In genomic region chr16:66899945-66900688, GRCh38 we compare ENCODE assay signal across 6 cellular contexts. TPM values are rescaled to one million over a fixed set of nuclear protein-coding genes. Genes with fewer than 3 reads are reported as not detected.
DNase-seq lines count a peak whose midpoint lies in the region; ATAC-seq, FAIRE-seq and TF ChIP-seq lines count a peak whose summit lies in the region.

No MANE protein-coding gene starts in this region.

- peak; percentile 69 for TF ChIP-seq POLR2A in K562 (conservative IDR thresholded peaks at IDR 0.05)

- H4K20me1 ChIP-seq in K562 (replicated peaks; ENCODE audit: control insufficient read depth, insufficient read depth, low read length) = no peaks in the 10 kb centered on the region

- CTCF ChIA-PET in HEK293T (lab: Yijun Ruan, JAX) = interaction anchor here (0.9 to 2.2 kb wide), 3 partner anchors 10 to 160 kb away, joined by 3 to 10 read pairs (median 3); no protein-coding TSS in a partner anchor
- CTCF ChIA-PET in K562 (lab: Yijun Ruan, JAX; ENCODE audit: low intra/inter-chr PET ratio) = no interaction called here
- CTCF ChIA-PET in naive thymus-derived CD4-positive, alpha-beta T cell (lab: Charles Lee) = no interaction called here

- TF ChIP-seq EP300 in K562 (IDR thresholded peaks at IDR 0.05; ENCODE audit: low read length) = peak; percentile 89

- H3K4me3 ChIP-seq in K562 = peak overlapping the region; percentile 30; the same call in 1 of the 2 replicates
- H3K4me3 ChIP-seq in naive thymus-derived CD4-positive, alpha-beta T cell (ENCODE audit: low read length) = no peak overlapping the region

- no peaks in the 10 kb centered on the region for H3K36me3 Mint-ChIP-seq in nephron (ENCODE audit: low read depth)
- H3K36me3 Mint-ChIP-seq in naive thymus-derived CD4-positive, alpha-beta T cell = no peaks in the 10 kb centered on the region

- peak overlapping the region; percentile 89 to 95 for H3K9ac ChIP-seq in K562 (ENCODE audit: insufficient read depth in 1 of 2, low read depth in 2 of 2, low read length in 2 of 2)

- 7% methylated on average over 9 of the region's 9 CpGs for WGBS in K562 (ENCODE audit: insufficient coverage, low coverage, missing lambda C conversion rate)

- H3K27me3 ChIP-seq in K562 (ENCODE audit: control insufficient read depth in 2 of 2, insufficient read depth in 2 of 2, low read length in 2 of 2) = no peaks in the 10 kb centered on the region
- no peaks in the 10 kb centered on the region for H3K27me3 ChIP-seq in naive thymus-derived CD4-positive, alpha-beta T cell (ENCODE audit: control insufficient read depth in 2 of 2, insufficient read depth in 2 of 2, low read length in 2 of 2)

- peak; percentile 95 for FAIRE-seq in K562 (lab: Jason Lieb, UNC)

- TF ChIP-seq CTCF in K562 (IDR thresholded peaks at IDR 0.05 in 2 of 3, conservative IDR thresholded peaks at IDR 0.05 in 1 of 3; ENCODE audit: insufficient read depth in 2 of 3, low read depth in 1 of 3, low read length in 3 of 3) (no peak; a peak in 1 of 6 replicates), nephron (IDR thresholded peaks at IDR 0.05; ENCODE audit: unreplicated experiment in 3 of 3) (no peak)

- H3K4me1 Mint-ChIP-seq in nephron = peaks cover 46% of the 10 kb centered on the region
- peaks cover 0 to 7% (median 3%) of the 10 kb centered on the region in 7 donors for H3K4me1 Mint-ChIP-seq in naive thymus-derived CD4-positive, alpha-beta T cell

- no peaks in the 10 kb centered on the region for H3K9me3 ChIP-seq in K562 (replicated peaks; ENCODE audit: control insufficient read depth, insufficient read depth, low read depth, low read length)
- no peaks in the 10 kb centered on the region for H3K9me3 ChIP-seq in naive thymus-derived CD4-positive, alpha-beta T cell (ENCODE audit: control insufficient read depth in 2 of 3, low read length in 3 of 3)

- H3K79me2 ChIP-seq in K562 (ENCODE audit: control insufficient read depth, insufficient read depth, low read length) = no peaks in the 10 kb centered on the region

- peak overlapping the region; percentile 78 for H2AFZ ChIP-seq in K562 (ENCODE audit: low read depth, low read length)

- POLR2A ChIA-PET in HEK293T (lab: Yijun Ruan, JAX) (interaction anchor here (0.8 to 1.6 kb wide), 6 partner anchors 19 to 34 kb away, joined by 3 to 6 read pairs (median 3); partner anchors contain the start of genes CDH16 and CIAO2B), K562 (lab: Yijun Ruan, JAX) (interaction anchor here (0.5 to 1.5 kb wide), 18 partner anchors 11 to 1244 kb away, joined by 3 to 9 read pairs (median 3); partner anchors contain the start of gene CIAO2B)
- POLR2A ChIA-PET in naive thymus-derived CD4-positive, alpha-beta T cell (lab: Charles Lee) = no interaction called here

- peak; percentile 12 to 33; a peak in 2 of 4 replicates for TF ChIP-seq RAD21 in K562 (CRISPR knock-in tag; conservative IDR thresholded peaks at IDR 0.05 in 1 of 2, IDR thresholded peaks at IDR 0.05 in 1 of 2)

- H3K27ac ChIP-seq in K562 (ENCODE audit: extremely low read depth, low read depth, low read length) = peak overlapping the region; percentile 87
- no peak overlapping the region for H3K27ac ChIP-seq in naive thymus-derived CD4-positive, alpha-beta T cell (ENCODE audit: low read depth, low read length)

- intact Hi-C loops in K562 (cut with micrococcal nuclease) = loop anchor here (5.0 kb wide), 2 partner anchors 47 to 117 kb away; no protein-coding TSS in a partner anchor
- intact Hi-C loops in naive thymus-derived CD4-positive, alpha-beta T cell (cut with micrococcal nuclease) = loop anchor here in 1 of 2 donors (5.0 to 10.0 kb wide), 2 partner anchors 47 to 115 kb away; no protein-coding TSS in a partner anchor

- in situ Hi-C loops in K562 (cut with MboI) = loop anchor here (5.0 kb wide), 1 partner anchor 32 kb away; the partner anchor contains the start of gene CIAO2B

- no peaks in the 10 kb centered on the region for H3K9me1 ChIP-seq in K562 (ENCODE audit: control insufficient read depth, insufficient read depth, low read length)

- DNase-seq in HEK293T (ENCODE audit: extremely low spot score) = peak; percentile 57
- DNase-seq in K562 (ENCODE audit: extremely low read depth in 1 of 4, low spot score in 3 of 4) = peak; percentile 82 to 97 (median 90)
- no peak for DNase-seq in activated T-cell treated with anti-CD3 and anti-CD28 coated beads, Interleukin-2, amount 50 U/mL, for 1 hour
- DNase-seq in naive thymus-derived CD4-positive, alpha-beta T cell = no peak
- DNase-seq in putamen (ENCODE audit: low spot score) = no peak

- peaks cover 2% of the 10 kb centered on the region for H3K27me3 Mint-ChIP-seq in nephron (ENCODE audit: low read depth)
- no peaks in the 10 kb centered on the region for H3K27me3 Mint-ChIP-seq in naive thymus-derived CD4-positive, alpha-beta T cell

- no peaks in the 10 kb centered on the region for H3K36me3 ChIP-seq in K562 (ENCODE audit: control insufficient read depth, insufficient read depth, low read length)
- no peaks in the 10 kb centered on the region for H3K36me3 ChIP-seq in naive thymus-derived CD4-positive, alpha-beta T cell (ENCODE audit: control insufficient read depth in 2 of 3, insufficient read depth in 3 of 3, low read length in 3 of 3)

- H3K4me2 ChIP-seq in K562 (ENCODE audit: insufficient read depth, low read length) = peak overlapping the region; percentile 77

- peaks cover 32 to 63% of the 10 kb centered on the region in 2 experiments for H3K4me1 ChIP-seq in K562 (replicated peaks in 1 of 2; ENCODE audit: control insufficient read depth in 2 of 2, insufficient read depth in 2 of 2, low read length in 2 of 2)
- no peaks in the 10 kb centered on the region for H3K4me1 ChIP-seq in naive thymus-derived CD4-positive, alpha-beta T cell (ENCODE audit: control insufficient read depth in 2 of 2, insufficient read depth in 2 of 2, low read length in 2 of 2)

- BruUV-seq in K562 (replicated peaks; lab: Mats Ljungman, UMichigan) = TSS peak; percentile 98

- H3K9me3 Mint-ChIP-seq in nephron = no peaks in the 10 kb centered on the region
- H3K9me3 Mint-ChIP-seq in naive thymus-derived CD4-positive, alpha-beta T cell = no peaks in the 10 kb centered on the region

- peak overlapping the region; percentile 82 to 91 (median 85) for H3K27ac Mint-ChIP-seq in nephron
- no peak overlapping the region for H3K27ac Mint-ChIP-seq in naive thymus-derived CD4-positive, alpha-beta T cell

- ATAC-seq in K562 = peak; percentile 88
- no peak for ATAC-seq in naive thymus-derived CD4-positive, alpha-beta T cell

- peak overlapping the region in 1 of 3 experiments; percentile 26 for H3K4me3 Mint-ChIP-seq in nephron
- no peak overlapping the region for H3K4me3 Mint-ChIP-seq in naive thymus-derived CD4-positive, alpha-beta T cell

RNA-seq across cellular contexts. Expression of gene CDH16, which starts 18.6 kb away (rescaled TPM):
- not detected in 2 replicates for total RNA-seq in K562 (2011; cell fraction: chromatin; rRNA removed; ENCODE audit: low replicate concordance)
- total RNA-seq in K562 (2011; cell fraction: nucleolus; rRNA removed) = not detected in 2 replicates
- not detected in 2 replicates for total RNA-seq in K562 (2011; cell fraction: nucleoplasm; rRNA removed)
- not detected in 2 replicates for total RNA-seq in K562 (2014; rRNA removed)
- not detected in 2 replicates for total RNA-seq in K562 (2014; rRNA removed; fragmentation: Illumina TruSeq; extraction: Trizol)
- total RNA-seq in K562 (2015; rRNA removed; fragmentation: Illumina TruSeq; extraction: Trizol) = not detected in 2 replicates
- not detected in 2 replicates for total RNA-seq in K562 (2021)
- not detected in 2 replicates for polyA plus RNA-seq in K562 (2011; rRNA removed)
- not detected in 2 replicates for polyA plus RNA-seq in K562 (2011; cell fraction: cytosol; rRNA removed)
- polyA plus RNA-seq in K562 (2011; cell fraction: nucleus; rRNA removed) = not detected in 2 replicates
- polyA plus RNA-seq in K562 (2012) = not detected in 2 replicates
- not detected in 2 replicates for polyA plus RNA-seq in K562 (2014; fragmentation: Illumina TruSeq; extraction: Trizol)
- polyA plus RNA-seq in K562 (2014; fragmentation: Nextera tagmentation; extraction: Ambion mirVana) = not detected
- not detected in 2 replicates for polyA plus RNA-seq in K562 (2014; rRNA removed)
- not detected in 2 replicates for polyA minus RNA-seq in K562 (2011; rRNA and poly(A)+ RNA removed)
- polyA minus RNA-seq in K562 (2011; cell fraction: cytosol; rRNA and poly(A)+ RNA removed) = not detected in 2 replicates
- polyA minus RNA-seq in K562 (2011; cell fraction: nucleus; rRNA and poly(A)+ RNA removed) = not detected in 2 replicates
- total RNA-seq in naive thymus-derived CD4-positive, alpha-beta T cell = not detected
- not detected for polyA plus RNA-seq in naive thymus-derived CD4-positive, alpha-beta T cell

RNA-seq across cellular contexts. Expression of gene PDP2, which starts 19.8 kb away (rescaled TPM):
- total RNA-seq in K562 (2011; cell fraction: chromatin; rRNA removed; ENCODE audit: low replicate concordance) = 44.7 and 44.9 TPM in 2 replicates
- 21.3 and 22.0 TPM in 2 replicates for total RNA-seq in K562 (2011; cell fraction: nucleolus; rRNA removed)
- total RNA-seq in K562 (2011; cell fraction: nucleoplasm; rRNA removed) = 27.4 and 39.0 TPM in 2 replicates
- total RNA-seq in K562 (2014; rRNA removed) = 5.5 and 6.7 TPM in 2 replicates
- total RNA-seq in K562 (2014; rRNA removed; fragmentation: Illumina TruSeq; extraction: Trizol) = 7.2 and 8.3 TPM in 2 replicates
- total RNA-seq in K562 (2015; rRNA removed; fragmentation: Illumina TruSeq; extraction: Trizol) = 5.8 and 6.7 TPM in 2 replicates
- total RNA-seq in K562 (2021) = 17.7 and 18.5 TPM in 2 replicates
- 24.3 and 28.6 TPM in 2 replicates for polyA plus RNA-seq in K562 (2011; rRNA removed)
- polyA plus RNA-seq in K562 (2011; cell fraction: cytosol; rRNA removed) = 13.0 and 18.7 TPM in 2 replicates
- 14.8 and 18.4 TPM in 2 replicates for polyA plus RNA-seq in K562 (2011; cell fraction: nucleus; rRNA removed)
- polyA plus RNA-seq in K562 (2012) = 5.3 and 7.2 TPM in 2 replicates
- polyA plus RNA-seq in K562 (2014; fragmentation: Illumina TruSeq; extraction: Trizol) = 11.4 and 15.8 TPM in 2 replicates
- 1 to 10 TPM; 2.5 to 4.2 TPM for polyA plus RNA-seq in K562 (2014; fragmentation: Nextera tagmentation; extraction: Ambion mirVana)
- polyA plus RNA-seq in K562 (2014; rRNA removed) = 8.3 and 8.7 TPM in 2 replicates
- 41.5 and 46.7 TPM in 2 replicates for polyA minus RNA-seq in K562 (2011; rRNA and poly(A)+ RNA removed)
- 15.2 and 19.5 TPM in 2 replicates for polyA minus RNA-seq in K562 (2011; cell fraction: cytosol; rRNA and poly(A)+ RNA removed)
- 10.0 and 16.6 TPM in 2 replicates for polyA minus RNA-seq in K562 (2011; cell fraction: nucleus; rRNA and poly(A)+ RNA removed)
- 10 to 100 TPM in 3 of 5 experiments, 1 to 10 TPM in 2; 4.5 to 24.0 (median 15.9) TPM for total RNA-seq in naive thymus-derived CD4-positive, alpha-beta T cell
- 1 to 10 TPM; 1.6 to 2.6 TPM for polyA plus RNA-seq in naive thymus-derived CD4-positive, alpha-beta T cell

RNA-seq across cellular contexts. Expression of gene RRAD, which starts 25.2 kb away (rescaled TPM):
- total RNA-seq in K562 (2011; cell fraction: chromatin; rRNA removed; ENCODE audit: low replicate concordance) = not detected in 2 replicates
- total RNA-seq in K562 (2011; cell fraction: nucleolus; rRNA removed) = 0.79 and 1.2 TPM in 2 replicates
- total RNA-seq in K562 (2011; cell fraction: nucleoplasm; rRNA removed) = 0.44 TPM in 1 of 2 replicates, not detected in the other
- 0.09 and 0.12 TPM in 2 replicates for total RNA-seq in K562 (2014; rRNA removed)
- total RNA-seq in K562 (2014; rRNA removed; fragmentation: Illumina TruSeq; extraction: Trizol) = not detected in 2 replicates
- total RNA-seq in K562 (2015; rRNA removed; fragmentation: Illumina TruSeq; extraction: Trizol) = not detected in 2 replicates
- total RNA-seq in K562 (2021) = 0.13 and 0.16 TPM in 2 replicates
- polyA plus RNA-seq in K562 (2011; rRNA removed) = 0.05 and 0.20 TPM in 2 replicates
- 0.28 and 0.65 TPM in 2 replicates for polyA plus RNA-seq in K562 (2011; cell fraction: cytosol; rRNA removed)
- polyA plus RNA-seq in K562 (2011; cell fraction: nucleus; rRNA removed) = 0.20 and 0.71 TPM in 2 replicates
- polyA plus RNA-seq in K562 (2012) = 0.12 and 1.1 TPM in 2 replicates
- polyA plus RNA-seq in K562 (2014; fragmentation: Illumina TruSeq; extraction: Trizol) = not detected in 2 replicates
- not detected for polyA plus RNA-seq in K562 (2014; fragmentation: Nextera tagmentation; extraction: Ambion mirVana)
- 0.12 TPM in 1 of 2 replicates, not detected in the other for polyA plus RNA-seq in K562 (2014; rRNA removed)
- polyA minus RNA-seq in K562 (2011; rRNA and poly(A)+ RNA removed) = 0.14 TPM in 1 of 2 replicates, not detected in the other
- polyA minus RNA-seq in K562 (2011; cell fraction: cytosol; rRNA and poly(A)+ RNA removed) = 0.95 TPM in 1 of 2 replicates, not detected in the other
- polyA minus RNA-seq in K562 (2011; cell fraction: nucleus; rRNA and poly(A)+ RNA removed) = 0.22 TPM in 1 of 2 replicates, not detected in the other
- total RNA-seq in naive thymus-derived CD4-positive, alpha-beta T cell = 1 to 10 TPM in 1 of 5 experiments, under 1 TPM in 4; 0.24 to 1.6 (median 0.88) TPM
- polyA plus RNA-seq in naive thymus-derived CD4-positive, alpha-beta T cell = not detected

RNA-seq across cellular contexts. Expression of gene CIAO2B, which starts 34.1 kb away (rescaled TPM):
- total RNA-seq in K562 (2011; cell fraction: chromatin; rRNA removed; ENCODE audit: low replicate concordance) = 10.4 and 40.1 TPM in 2 replicates
- 65.7 and 75.7 TPM in 2 replicates for total RNA-seq in K562 (2011; cell fraction: nucleolus; rRNA removed)
- total RNA-seq in K562 (2011; cell fraction: nucleoplasm; rRNA removed) = 39.2 and 45.6 TPM in 2 replicates
- total RNA-seq in K562 (2014; rRNA removed) (147 and 189 TPM in 2 replicates), K562 (2014; rRNA removed; fragmentation: Illumina TruSeq; extraction: Trizol) (57.6 and 86.8 TPM in 2 replicates), K562 (2015; rRNA removed; fragmentation: Illumina TruSeq; extraction: Trizol) (104 and 111 TPM in 2 replicates), K562 (2021) (99.4 and 104 TPM in 2 replicates)
- polyA plus RNA-seq in K562 (2011; rRNA removed) (146 and 161 TPM in 2 replicates), K562 (2014; fragmentation: Illumina TruSeq; extraction: Trizol) (113 and 154 TPM in 2 replicates), K562 (2014; fragmentation: Nextera tagmentation; extraction: Ambion mirVana) (100 to 1,000 TPM; 104 to 122 TPM), K562 (2014; rRNA removed) (182 and 250 TPM in 2 replicates)
- 295 and 471 TPM in 2 replicates for polyA plus RNA-seq in K562 (2011; cell fraction: cytosol; rRNA removed)
- 117 and 133 TPM in 2 replicates for polyA plus RNA-seq in K562 (2011; cell fraction: nucleus; rRNA removed)
- polyA plus RNA-seq in K562 (2012) = 198 and 206 TPM in 2 replicates
- 67.2 and 95.6 TPM in 2 replicates for polyA minus RNA-seq in K562 (2011; rRNA and poly(A)+ RNA removed)
- polyA minus RNA-seq in K562 (2011; cell fraction: cytosol; rRNA and poly(A)+ RNA removed) = 68.9 and 80.4 TPM in 2 replicates
- polyA minus RNA-seq in K562 (2011; cell fraction: nucleus; rRNA and poly(A)+ RNA removed) = 16.6 and 19.4 TPM in 2 replicates
- total RNA-seq in naive thymus-derived CD4-positive, alpha-beta T cell = 100 to 1,000 TPM in 1 of 5 experiments, 10 to 100 TPM in 4; 47.0 to 116 (median 58.5) TPM
- polyA plus RNA-seq in naive thymus-derived CD4-positive, alpha-beta T cell = 10 to 100 TPM; 89.0 to 93.4 TPM

RNA-seq across cellular contexts. Expression of gene CES2, which starts 35.2 kb away (rescaled TPM):
- total RNA-seq in K562 (2011; cell fraction: chromatin; rRNA removed; ENCODE audit: low replicate concordance) = 47.2 and 114 TPM in 2 replicates
- 82.2 and 90.6 TPM in 2 replicates for total RNA-seq in K562 (2011; cell fraction: nucleolus; rRNA removed)
- total RNA-seq in K562 (2011; cell fraction: nucleoplasm; rRNA removed) = 50.4 and 59.2 TPM in 2 replicates
- total RNA-seq in K562 (2014; rRNA removed) = 35.0 and 38.1 TPM in 2 replicates
- 15.2 and 16.8 TPM in 2 replicates for total RNA-seq in K562 (2014; rRNA removed; fragmentation: Illumina TruSeq; extraction: Trizol)
- total RNA-seq in K562 (2015; rRNA removed; fragmentation: Illumina TruSeq; extraction: Trizol) = 23.6 and 24.4 TPM in 2 replicates
- 33.5 and 37.9 TPM in 2 replicates for total RNA-seq in K562 (2021)
- 14.0 and 14.1 TPM in 2 replicates for polyA plus RNA-seq in K562 (2011; rRNA removed)
- polyA plus RNA-seq in K562 (2011; cell fraction: cytosol; rRNA removed) = 14.0 and 32.8 TPM in 2 replicates
- 17.8 and 25.2 TPM in 2 replicates for polyA plus RNA-seq in K562 (2011; cell fraction: nucleus; rRNA removed)
- 22.3 and 36.1 TPM in 2 replicates for polyA plus RNA-seq in K562 (2012)
- 24.9 and 28.4 TPM in 2 replicates for polyA plus RNA-seq in K562 (2014; fragmentation: Illumina TruSeq; extraction: Trizol)
- 1 to 10 TPM; 2.2 to 2.4 TPM for polyA plus RNA-seq in K562 (2014; fragmentation: Nextera tagmentation; extraction: Ambion mirVana)
- 27.7 and 28.3 TPM in 2 replicates for polyA plus RNA-seq in K562 (2014; rRNA removed)
- polyA minus RNA-seq in K562 (2011; rRNA and poly(A)+ RNA removed) = 11.9 and 18.9 TPM in 2 replicates
- polyA minus RNA-seq in K562 (2011; cell fraction: cytosol; rRNA and poly(A)+ RNA removed) = 22.0 and 22.2 TPM in 2 replicates
- 44.2 and 45.3 TPM in 2 replicates for polyA minus RNA-seq in K562 (2011; cell fraction: nucleus; rRNA and poly(A)+ RNA removed)
- 10 to 100 TPM; 40.5 to 64.7 (median 55.3) TPM for total RNA-seq in naive thymus-derived CD4-positive, alpha-beta T cell
- polyA plus RNA-seq in naive thymus-derived CD4-positive, alpha-beta T cell = 10 to 100 TPM; 29.2 to 43.6 TPM

Comparison
In these comparisons a context has a peak if more than half of its experiments do, and no peak if none do; other contexts are left out.
1. DNase-seq: peak in HEK293T (single experiment) and K562 (4 of 4); none in activated T-cell treated with anti-CD3 and anti-CD28 coated beads, Interleukin-2, amount 50 U/mL, for 1 hour (single experiment), naive thymus-derived CD4-positive, alpha-beta T cell (0 of 9) and putamen (single experiment).
2. H3K27ac Mint-ChIP-seq: peak in nephron (3 of 3); none in naive thymus-derived CD4-positive, alpha-beta T cell (0 of 9).